In genomic region chr5:143898914-143899591, GRCh38 we compare ENCODE assay signal across 22 cellular contexts.
DNase-seq lines count a peak whose midpoint lies in the region; ATAC-seq, FAIRE-seq and TF ChIP-seq lines count a peak whose summit lies in the region.
"Had no signal": no experiment of that assay in that cellular context is flagged by ENCODE, and none has a peak within 500 bp of the region (broad histone marks: within the 10 kb centered on the region; RNA-seq: fewer than 3 reads in every experiment).

No MANE protein-coding gene starts in this region.

- intact Hi-C loops in HepG2 (cut with micrococcal nuclease; ENCODE audit: unreplicated experiment), result no loop called here

- H3K9me3 Mint-ChIP-seq in astrocyte (ENCODE audit: unreplicated experiment) (no peaks in the 10 kb centered on the region), type B pancreatic cell (no peaks in the 10 kb centered on the region)
- H3K9me3 Mint-ChIP-seq: activated T-cell treated with anti-CD3 and anti-CD28 coated beads, Interleukin-2, amount 50 U/mL, for 4 hours; neural crest cell had no signal

- POLR2A ChIA-PET in HepG2 (lab: Yijun Ruan, JAX), result no interaction called here

- H3K4me2 ChIP-seq in HepG2 (ENCODE audit: low read depth, low read length), result no peak overlapping the region
- H3K4me2 ChIP-seq in astrocyte (ENCODE audit: low read length), result no peak overlapping the region
- H3K4me2 ChIP-seq: PC-9 had no signal

- H3K9me3 ChIP-seq in liver (ENCODE audit: control insufficient read depth in 4 of 4, low read length in 3 of 4), result no peaks in the 10 kb centered on the region
- no peaks in the 10 kb centered on the region for H3K9me3 ChIP-seq in HepG2 (ENCODE audit: low read length)
- no peaks in the 10 kb centered on the region for H3K9me3 ChIP-seq in astrocyte (ENCODE audit: insufficient read depth, low read depth, low read length)
- H3K9me3 ChIP-seq: HAP-1, SJCRH30, spleen, testis had no signal

- FAIRE-seq in HepG2 (lab: Jason Lieb, UNC), result no peak
- FAIRE-seq in astrocyte (lab: Jason Lieb, UNC), result no peak
- FAIRE-seq: D721Med, kidney had no signal

- H3K4me1 Mint-ChIP-seq in astrocyte (ENCODE audit: low read depth, unreplicated experiment) (peaks cover 17% of the 10 kb centered on the region), type B pancreatic cell (ENCODE audit: unreplicated experiment) (peaks cover 55% of the 10 kb centered on the region)

- WGBS in liver, result 71% methylated on average over 6 of the region's 6 CpGs
- WGBS in HepG2 (ENCODE audit: low lambda C conversion rate), result 10% methylated on average over 6 of the region's 6 CpGs

- no peak for TF ChIP-seq POLR2A in HepG2 (IDR thresholded peaks at IDR 0.05; ENCODE audit: insufficient read depth in 1 of 2, low read depth in 2 of 2, low read length in 2 of 2)

- no peak for ATAC-seq in HepG2

- no peaks in the 10 kb centered on the region for H3K36me3 Mint-ChIP-seq in astrocyte (ENCODE audit: low read depth, unreplicated experiment)
- no peaks in the 10 kb centered on the region for H3K36me3 Mint-ChIP-seq in type B pancreatic cell

- H3K27ac Mint-ChIP-seq in astrocyte (ENCODE audit: unreplicated experiment) (no peak overlapping the region), type B pancreatic cell (peak overlapping the region; percentile 19)

- H3K27me3 Mint-ChIP-seq in astrocyte (ENCODE audit: low read depth, unreplicated experiment), result peaks cover 4% of the 10 kb centered on the region
- H3K27me3 Mint-ChIP-seq in type B pancreatic cell, result no peaks in the 10 kb centered on the region

- H3K4me1 ChIP-seq in liver (ENCODE audit: control insufficient read depth in 4 of 4, insufficient read depth in 4 of 4, low read length in 3 of 4), result no peaks in the 10 kb centered on the region
- no peaks in the 10 kb centered on the region for H3K4me1 ChIP-seq in HepG2 (ENCODE audit: insufficient read depth, low read length)
- no peaks in the 10 kb centered on the region for H3K4me1 ChIP-seq in astrocyte (ENCODE audit: insufficient read depth, low read length)
- H3K4me1 ChIP-seq: HAP-1, SJCRH30, spleen, testis had no signal

- H3K79me2 ChIP-seq in HepG2 (ENCODE audit: insufficient read depth, low read length), result no peaks in the 10 kb centered on the region
- H3K79me2 ChIP-seq in astrocyte (ENCODE audit: insufficient read depth, low read length), result no peaks in the 10 kb centered on the region

- no peaks in the 10 kb centered on the region for H3K36me3 ChIP-seq in liver (ENCODE audit: control insufficient read depth in 4 of 4, insufficient read depth in 3 of 4, low read depth in 1 of 4, low read length in 3 of 4)
- no peaks in the 10 kb centered on the region for H3K36me3 ChIP-seq in HepG2 (replicated peaks in 1 of 2; ENCODE audit: control insufficient read depth in 1 of 2, insufficient read depth in 2 of 2, low read length in 2 of 2)
- H3K36me3 ChIP-seq in astrocyte (ENCODE audit: insufficient read depth, low read length), result no peaks in the 10 kb centered on the region
- H3K36me3 ChIP-seq: HAP-1, SJCRH30, spleen had no signal

- no peak for TF ChIP-seq RAD21 in liver (IDR thresholded peaks at IDR 0.05)
- TF ChIP-seq RAD21 in HepG2 (CRISPR knock-in tag; IDR thresholded peaks at IDR 0.05), result no peak

- no peak overlapping the region for H3K4me3 Mint-ChIP-seq in astrocyte (ENCODE audit: unreplicated experiment)
- H3K4me3 Mint-ChIP-seq in type B pancreatic cell, result peak overlapping the region; percentile 28
- H3K4me3 Mint-ChIP-seq: activated T-cell treated with anti-CD3 and anti-CD28 coated beads, Interleukin-2, amount 50 U/mL, for 4 hours; neural crest cell had no signal

- no peaks in the 10 kb centered on the region for H4K20me1 ChIP-seq in HepG2 (ENCODE audit: insufficient read depth, low read length)
- H4K20me1 ChIP-seq in astrocyte (ENCODE audit: insufficient read depth, low read length), result no peaks in the 10 kb centered on the region

- H3K27me3 ChIP-seq in liver (ENCODE audit: control insufficient read depth in 4 of 4, insufficient read depth in 4 of 4, low read length in 3 of 4), result no peaks in the 10 kb centered on the region
- peaks cover 0 to 7% of the 10 kb centered on the region in 2 experiments; a peak in 1 of 5 replicates for H3K27me3 ChIP-seq in HepG2 (ENCODE audit: control insufficient read depth in 1 of 2, insufficient read depth in 2 of 2, low read length in 2 of 2)
- no peaks in the 10 kb centered on the region for H3K27me3 ChIP-seq in astrocyte (ENCODE audit: insufficient read depth, low read length)
- H3K27me3 ChIP-seq: SJCRH30, spleen, testis had no signal

- H3K9ac ChIP-seq in liver (ENCODE audit: low read depth in 1 of 2, low read length in 2 of 2) (no peak overlapping the region), HepG2 (ENCODE audit: insufficient read depth, low read depth, low read length) (no peak overlapping the region), astrocyte (ENCODE audit: low read length) (no peak overlapping the region)

- TF ChIP-seq EP300 in HepG2 (IDR thresholded peaks at IDR 0.05; ENCODE audit: low read depth in 2 of 2, low read length in 2 of 2) (no peak), HepG2 (CRISPR knock-in tag; IDR thresholded peaks at IDR 0.05; ENCODE audit: borderline replicate concordance) (no peak)

- TF ChIP-seq CTCF in liver (IDR thresholded peaks at IDR 0.05; ENCODE audit: low read depth, low read length, missing input control), result no peak
- TF ChIP-seq CTCF in HepG2 (CRISPR knock-in tag; IDR thresholded peaks at IDR 0.05), result no peak
- no peak for TF ChIP-seq CTCF in astrocyte (IDR thresholded peaks at IDR 0.05; ENCODE audit: insufficient read depth, low read depth, low read length)
- no peak for TF ChIP-seq CTCF in type B pancreatic cell (conservative IDR thresholded peaks at IDR 0.05)

- in situ Hi-C loops in HepG2 (cut with HindIII; ENCODE audit: extremely low pct_ligation_motif_present, low pct_unique_long_range_greater_than_20kb), result no loop called here

- H2AFZ ChIP-seq in HepG2 (ENCODE audit: low read length) (no peak overlapping the region), astrocyte (ENCODE audit: low read depth, low read length) (peak overlapping the region; percentile 9)
- H2AFZ ChIP-seq: PC-9 had no signal

- H3K4me3 ChIP-seq in liver (ENCODE audit: low read depth in 1 of 3, low read length in 3 of 3) (no peak overlapping the region), HepG2 (replicated peaks in 1 of 3; ENCODE audit: insufficient read depth in 1 of 3, low read depth in 2 of 3, low read length in 3 of 3) (no peak overlapping the region), astrocyte (ENCODE audit: insufficient read depth, low read depth, low read length) (no peak overlapping the region)
- H3K4me3 ChIP-seq: HAP-1, PC-9, SJCRH30, spleen, testis had no signal

- H3K27ac ChIP-seq in liver (ENCODE audit: low read depth in 1 of 2, low read length in 2 of 2) (no peak overlapping the region), HepG2 (ENCODE audit: extremely low read length, insufficient read depth, low read length) (no peak overlapping the region), astrocyte (ENCODE audit: low read depth, low read length) (no peak overlapping the region)
- H3K27ac ChIP-seq: PC-9, SJCRH30, spleen, testis had no signal

- BruUV-seq in HepG2 (replicated peaks; lab: Mats Ljungman, UMichigan), result no TSS peak

- CTCF ChIA-PET in HepG2 (lab: Yijun Ruan, JAX; ENCODE audit: low intra/inter-chr PET ratio, low total read pairs), result no interaction called here

- DNase-seq in HepG2 (ENCODE audit: low spot score), result no peak
- peak; percentile 71 for DNase-seq in OCI-M1 (lab: John Stamatoyannopoulos, UW)
- DNase-seq in astrocyte (ENCODE audit: low read depth), result no peak
- no peak for DNase-seq in type B pancreatic cell (ENCODE audit: extremely low spot score, unreplicated experiment)
- no peak for DNase-seq in SKM-1 treated with dmso at 0.1 percent for 144 hours (lab: John Stamatoyannopoulos, UW; ENCODE audit: unreplicated experiment)
- DNase-seq in NCI-H2196 treated with DMSO at 0.1 percent for 48 hours (lab: John Stamatoyannopoulos, UW; ENCODE audit: unreplicated experiment), result no peak
- DNase-seq: activated CD4-positive, CD25-positive, alpha-beta regulatory T cell treated with anti-CD3 and anti-CD28 coated beads, Interleukin-2, amount 50 U/mL, for 72 hours; activated T-cell treated with anti-CD3 and anti-CD28 coated beads, Interleukin-2, amount 50 U/mL, for 4 hours; anterior cingulate cortex; cerebellar nuclear complex; KG1; kidney; NCI-H1092; NCI-H748 treated with DMSO at 0.1 percent for 48 hours; PC-9; SJCRH30; spleen; testis had no signal

TF ChIP-seq in liver, 16 proteins besides CTCF, POLR2A, EP300 and RAD21:
- TF ChIP-seq NR2F2 (IDR thresholded peaks at IDR 0.05) (peak; percentile 13), HNF4A (conservative IDR thresholded peaks at IDR 0.05) (no peak), RXRA (IDR thresholded peaks at IDR 0.05) (peak; percentile 13 to 44)

TF ChIP-seq in HepG2, 621 proteins besides CTCF, POLR2A, EP300 and RAD21 (continues in another document):
- no peak for TF ChIP-seq SIN3A (IDR thresholded peaks at IDR 0.05; ENCODE audit: borderline replicate concordance, low read depth, low read length)
- no peak for TF ChIP-seq ETV6 (CRISPR knock-in tag; conservative IDR thresholded peaks at IDR 0.05)
- TF ChIP-seq ARID3A (IDR thresholded peaks at IDR 0.05; ENCODE audit: low read depth, low read length), result no peak
- no peak for TF ChIP-seq RORA (CRISPR knock-in tag; IDR thresholded peaks at IDR 0.05)
- no peak for TF ChIP-seq ZNF362 (CRISPR knock-in tag; IDR thresholded peaks at IDR 0.05; ENCODE audit: borderline replicate concordance)
- TF ChIP-seq KDM1A (CRISPR knock-in tag; IDR thresholded peaks at IDR 0.05), result no peak
- no peak for TF ChIP-seq ZSCAN20 (CRISPR knock-in tag; IDR thresholded peaks at IDR 0.05; ENCODE audit: borderline replicate concordance)
